ENCODE assay signal across 33 cellular contexts in genomic region chr17:73878923-73879322, GRCh38.
"Had no signal": no experiment of that assay in that cellular context is flagged by ENCODE, and none has a peak within 500 bp of the region (broad histone marks: within the 10 kb centered on the region; RNA-seq: fewer than 3 reads in every experiment).

No MANE protein-coding gene starts in this region.

- H3K4me3 ChIP-seq: MG63 had no signal

- H3K4me2 ChIP-seq: KMS-11 had no signal

- H3K36me3 ChIP-seq: MG63 had no signal

- H3K27ac ChIP-seq: KMS-11 had no signal

- DNase-seq: Karpas-422, Kasumi-1, KG1, MG63, MM.1S, MV-4-11, NCI-H1048, NCI-H1092, NCI-H1092 treated with DMSO at 0.1 percent for 48 hours, NCI-H1105, NCI-H1105 treated with DMSO at 0.1 percent for 48 hours, NCI-H1417 treated with DMSO at 0.1 percent for 48 hours, NCI-H1436, NCI-H1436 treated with DMSO at 0.1 percent for 48 hours, NCI-H146, NCI-H1694, NCI-H1694 treated with DMSO at 0.1 percent for 48 hours, NCI-H187, NCI-H187 treated with DMSO at 0.1 percent for 48 hours, NCI-H1930, NCI-H2029, NCI-H2029 treated with DMSO at 0.1 percent for 48 hours, NCI-H2081 treated with DMSO at 0.1 percent for 48 hours, NCI-H2107, NCI-H2171, NCI-H2171 treated with DMSO at 0.1 percent for 48 hours, NCI-H2227 treated with DMSO at 0.1 percent for 48 hours, NCI-H226, NCI-H345, NCI-H446, NCI-H446 treated with DMSO at 0.1 percent for 48 hours, NCI-H510A had no signal

- H3K9me3 ChIP-seq: MG63 had no signal

- H3K9ac ChIP-seq: KMS-11 had no signal
